ENCODE assay signal across 28 cellular contexts in the genomic region with DNA sequence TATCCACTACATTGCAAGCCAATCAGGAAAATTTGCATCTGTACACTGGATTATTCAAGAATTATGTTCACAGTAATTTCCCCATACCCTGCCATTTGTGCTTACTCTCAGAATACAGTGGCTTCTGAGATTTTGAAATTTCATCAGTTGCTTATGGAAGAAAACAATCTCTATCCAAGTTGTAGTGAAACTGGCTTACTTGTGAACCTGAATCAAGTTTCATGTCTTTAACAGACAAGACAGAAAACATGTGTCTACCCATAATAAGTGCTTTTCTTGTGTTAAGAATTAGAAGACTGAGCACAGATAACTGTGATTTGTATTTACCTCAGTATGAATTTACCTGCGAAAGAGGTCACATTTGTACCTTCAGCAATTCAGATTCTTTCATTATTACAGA.
"Had no signal": no experiment of that assay in that cellular context is flagged by ENCODE, and none has a peak within 500 bp of the region (broad histone marks: within the 10 kb centered on the region; RNA-seq: fewer than 3 reads in every experiment).

No MANE protein-coding gene starts in this region.

- H3K27ac Mint-ChIP-seq: mesothelial cell of epicardium; naive B cell; natural killer cell; nephron progenitor cell; neural progenitor cell; stimulated activated memory B cell treated with anti-CD40 and anti-IgM and Interleukin-4, amounts not matched to agents 10 μg/mL and 1 μg/mL and 100 μg/mL, for 72 hours; stimulated activated naive CD8-positive, alpha-beta T cell treated with anti-CD3 and anti-CD28 coated beads, Interleukin-15, amount 100 ng/mL, for 72 hours had no signal

- H3K27ac ChIP-seq: hepatocyte, left ventricle myocardium inferior, neural progenitor cell, neutrophil, parathyroid adenoma, psoas muscle, right atrium auricular region, right lobe of liver, tibial artery, upper lobe of right lung had no signal

- H3K27me3 ChIP-seq: hepatocyte, neural progenitor cell, neutrophil, right atrium auricular region, right lobe of liver, tibial artery, upper lobe of right lung had no signal

- H3K4me1 ChIP-seq: neural progenitor cell, parathyroid adenoma, psoas muscle, right atrium auricular region, right lobe of liver, upper lobe of right lung had no signal

- H3K79me2 ChIP-seq: hepatocyte, parathyroid adenoma had no signal

- H3K9me3 ChIP-seq: left ventricle myocardium inferior, neutrophil, psoas muscle, right atrium auricular region, right lobe of liver, tibial artery, upper lobe of right lung had no signal

- H3K27me3 Mint-ChIP-seq: naive B cell; stimulated activated memory B cell treated with anti-CD40 and anti-IgM and Interleukin-4, amounts not matched to agents 10 μg/mL and 1 μg/mL and 100 μg/mL, for 72 hours; stimulated activated naive CD8-positive, alpha-beta T cell treated with anti-CD3 and anti-CD28 coated beads, Interleukin-15, amount 100 ng/mL, for 72 hours had no signal

- DNase-seq: islet precursor cell; left ventricle myocardium inferior; mesendoderm; naive B cell; natural killer cell; nephron progenitor cell; occipital lobe; psoas muscle; right lobe of liver; stimulated activated CD4-positive, alpha-beta T cell treated with anti-CD3 and anti-CD28 coated beads, Interleukin-1b, Interleukin-23, amount 100 ng/mL, for 48 hours; stimulated activated CD4-positive, alpha-beta T cell treated with anti-CD3 and anti-CD28 coated beads, Interleukin-2, amount 100 ng/mL, for 48 hours; stimulated activated CD4-positive, alpha-beta T cell treated with anti-CD3 and anti-CD28 coated beads, Interleukin-4, amount 100 ng/mL, for 4 hours; stimulated activated CD8-positive, alpha-beta memory T cell treated with anti-CD3 and anti-CD28 coated beads, Interleukin-4, amount 100 ng/mL, for 48 hours; stimulated activated naive CD4-positive, alpha-beta T cell treated with Interleukin-2 at 50 U/mL for 16 hours; stimulated activated naive CD8-positive, alpha-beta T cell treated with anti-CD3 and anti-CD28 coated beads, Interleukin-15, amount 100 ng/mL, for 72 hours; substantia nigra; tibial artery; trophoblast cell; upper lobe of right lung had no signal

- H3K9ac ChIP-seq: neural progenitor cell, parathyroid adenoma had no signal

- H3K36me3 Mint-ChIP-seq: mesothelial cell of epicardium; naive B cell; natural killer cell; stimulated activated memory B cell treated with anti-CD40 and anti-IgM and Interleukin-4, amounts not matched to agents 10 μg/mL and 1 μg/mL and 100 μg/mL, for 72 hours had no signal

- H3K4me3 Mint-ChIP-seq: mesothelial cell of epicardium; naive B cell; natural killer cell; nephron progenitor cell; neural progenitor cell; stimulated activated memory B cell treated with anti-CD40 and anti-IgM and Interleukin-4, amounts not matched to agents 10 μg/mL and 1 μg/mL and 100 μg/mL, for 72 hours; stimulated activated naive CD8-positive, alpha-beta T cell treated with anti-CD3 and anti-CD28 coated beads, Interleukin-15, amount 100 ng/mL, for 72 hours had no signal

- ATAC-seq: natural killer cell; psoas muscle; right lobe of liver; stimulated activated memory B cell treated with anti-CD40 and anti-IgM and Interleukin-4, amounts not matched to agents 10 μg/mL and 1 μg/mL and 100 μg/mL, for 72 hours; stimulated activated naive CD8-positive, alpha-beta T cell treated with anti-CD3 and anti-CD28 coated beads, Interleukin-15, amount 100 ng/mL, for 72 hours; upper lobe of right lung had no signal

- H3K4me2 ChIP-seq: hepatocyte, neural progenitor cell, smooth muscle cell had no signal

- H3K4me3 ChIP-seq: hepatocyte, left ventricle myocardium inferior, lung, neural progenitor cell, psoas muscle, right atrium auricular region, right lobe of liver, smooth muscle cell, tibial artery, upper lobe of right lung had no signal

- H3K36me3 ChIP-seq: left ventricle myocardium inferior, neural progenitor cell, neutrophil, right atrium auricular region, right lobe of liver, tibial artery, upper lobe of right lung had no signal

- H2AFZ ChIP-seq: hepatocyte, neural progenitor cell, parathyroid adenoma had no signal

- H3K9me3 Mint-ChIP-seq: nephron progenitor cell; stimulated activated memory B cell treated with anti-CD40 and anti-IgM and Interleukin-4, amounts not matched to agents 10 μg/mL and 1 μg/mL and 100 μg/mL, for 72 hours had no signal

- H3K4me1 Mint-ChIP-seq: naive B cell; natural killer cell; nephron progenitor cell; neural progenitor cell; stimulated activated memory B cell treated with anti-CD40 and anti-IgM and Interleukin-4, amounts not matched to agents 10 μg/mL and 1 μg/mL and 100 μg/mL, for 72 hours; stimulated activated naive CD8-positive, alpha-beta T cell treated with anti-CD3 and anti-CD28 coated beads, Interleukin-15, amount 100 ng/mL, for 72 hours had no signal
